19 cellular contexts compared by ENCODE assay signal in the genomic region with DNA sequence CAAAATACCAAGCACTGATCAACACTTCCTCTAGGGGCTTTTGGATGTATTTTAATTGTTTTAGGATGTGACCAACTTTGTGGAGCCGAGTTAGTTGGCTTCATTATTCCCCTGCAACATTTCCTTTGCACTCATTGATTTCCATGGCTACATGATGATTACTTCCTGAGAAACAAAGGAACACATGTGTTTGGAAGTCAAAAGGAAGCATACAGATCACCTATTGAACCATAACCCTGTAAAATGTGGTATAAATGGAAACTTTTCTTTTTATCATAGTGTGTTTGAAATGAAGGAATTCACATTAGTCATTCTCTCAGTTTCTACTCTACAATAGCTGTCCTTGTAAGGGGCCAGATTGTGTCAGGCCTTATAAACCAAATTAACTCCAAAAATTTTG. TPM values are rescaled to one million over a fixed set of nuclear protein-coding genes. Genes with fewer than 3 reads are reported as not detected.
A peak's percentile ranks its signal among the peaks of the same experiment; 100 is the strongest.
DNase-seq lines count a peak whose midpoint lies in the region; ATAC-seq, FAIRE-seq and TF ChIP-seq lines count a peak whose summit lies in the region.
"Had no signal": no experiment of that assay in that cellular context is flagged by ENCODE, and none has a peak within 500 bp of the region (broad histone marks: within the 10 kb centered on the region; RNA-seq: fewer than 3 reads in every experiment).

No MANE protein-coding gene starts in this region.

- TF ChIP-seq CTCF in choroid plexus epithelial cell (conservative IDR thresholded peaks at IDR 0.05; ENCODE audit: low read depth, low read length) = no peak
- no peak for TF ChIP-seq CTCF in left lung (IDR thresholded peaks at IDR 0.05)
- no peak for TF ChIP-seq CTCF in vagina (IDR thresholded peaks at IDR 0.05)
- no peak for TF ChIP-seq CTCF in GM10248 (IDR thresholded peaks at IDR 0.05; ENCODE audit: control extremely low read depth, extremely low read depth, low read depth, missing control alignments)

- H3K27ac ChIP-seq in ACC112 (ENCODE audit: low read depth, low read length) (peak overlapping the region; percentile 59), left lung (peak overlapping the region in 1 of 2 donors; percentile 20), vagina (no peak overlapping the region)
- H3K27ac ChIP-seq: foreskin keratinocyte had no signal

- peaks cover 17% of the 10 kb centered on the region for H3K4me1 ChIP-seq in ACC112 (ENCODE audit: control insufficient read depth, insufficient read depth, low read length, unreplicated experiment)
- no peaks in the 10 kb centered on the region for H3K4me1 ChIP-seq in left lung
- H3K4me1 ChIP-seq in vagina = no peaks in the 10 kb centered on the region
- H3K4me1 ChIP-seq: BE2C, foreskin keratinocyte had no signal

- intact Hi-C loops in left lung (cut with DNase I) = no loop called here
- intact Hi-C loops in vagina (cut with DNase I) = no loop called here

- H3K4me3 ChIP-seq in ACC112 (ENCODE audit: low read depth, low read length) = no peak overlapping the region
- no peak overlapping the region for H3K4me3 ChIP-seq in choroid plexus epithelial cell (ENCODE audit: low read depth, low read length)
- H3K4me3 ChIP-seq in left lung = no peak overlapping the region
- H3K4me3 ChIP-seq in vagina = no peak overlapping the region

- POLR2A ChIA-PET in GM10248 (lab: Yijun Ruan, JAX) = no interaction called here

- H3K9me3 ChIP-seq in left lung (no peaks in the 10 kb centered on the region), vagina (no peaks in the 10 kb centered on the region)
- H3K9me3 ChIP-seq: BE2C had no signal

- DNase-seq in H54 (ENCODE audit: insufficient read length, low spot score) (no peak), choroid plexus epithelial cell (ENCODE audit: low read depth) (peak; percentile 48), left lung (no peak), vagina (ENCODE audit: extremely low spot score in 2 of 2) (no peak), GM10248 (ENCODE audit: extremely low spot score) (no peak)
- DNase-seq in activated CD4-positive, alpha-beta T cell treated with anti-CD3 and anti-CD28 coated beads for 1 hour = no peak
- DNase-seq: activated CD4-positive, alpha-beta T cell treated with anti-CD3 and anti-CD28 coated beads for 48 hours; activated CD8-positive, alpha-beta memory T cell treated with anti-CD3 and anti-CD28 coated beads, Interleukin-2, amount 50 U/mL, for 48 hours; activated naive CD4-positive, alpha-beta T cell treated with Interleukin-2 at 50 U/mL for 16 hours; BE2C; DMS153; H9; NCI-H2029; NCI-H524; nephron progenitor cell; T1000 had no signal

- H2AFZ ChIP-seq in ACC112 (ENCODE audit: low read length, unreplicated experiment) = peak overlapping the region; percentile 39

- H3K79me2 ChIP-seq in ACC112 (ENCODE audit: control insufficient read depth, insufficient read depth, low read length, unreplicated experiment) = no peaks in the 10 kb centered on the region

- H3K27me3 ChIP-seq in ACC112 (ENCODE audit: insufficient read depth, low read length) = no peaks in the 10 kb centered on the region
- no peaks in the 10 kb centered on the region for H3K27me3 ChIP-seq in left lung
- no peaks in the 10 kb centered on the region for H3K27me3 ChIP-seq in vagina
- H3K27me3 ChIP-seq: BE2C had no signal

- CTCF ChIA-PET in GM10248 (lab: Yijun Ruan, JAX) = no interaction called here

- FAIRE-seq in H54 (lab: Jason Lieb, UNC) = peak; percentile 30

- TF ChIP-seq POLR2A in H54 (IDR thresholded peaks at IDR 0.05; ENCODE audit: low read depth, low read length) (no peak), vagina (IDR thresholded peaks at IDR 0.05) (no peak)

- ATAC-seq in left lung = peak; percentile 37
- no peak for ATAC-seq in HG02623 (IDR thresholded peaks at IDR 0.05; ENCODE audit: unreplicated experiment)
- ATAC-seq: foreskin keratinocyte had no signal

- H3K36me3 ChIP-seq in ACC112 (ENCODE audit: insufficient read depth, low read length) (no peaks in the 10 kb centered on the region), left lung (no peaks in the 10 kb centered on the region), vagina (no peaks in the 10 kb centered on the region)
- H3K36me3 ChIP-seq: BE2C had no signal

RNA-seq across cellular contexts. Expression of a gene that starts 32.2 kb away (rescaled TPM):
- total RNA-seq in left lung = 10 to 100 TPM; 19.0 to 24.0 TPM
- 9.3 TPM for total RNA-seq in vagina
